ENCODE assay signal across 32 cellular contexts in the genomic region with DNA sequence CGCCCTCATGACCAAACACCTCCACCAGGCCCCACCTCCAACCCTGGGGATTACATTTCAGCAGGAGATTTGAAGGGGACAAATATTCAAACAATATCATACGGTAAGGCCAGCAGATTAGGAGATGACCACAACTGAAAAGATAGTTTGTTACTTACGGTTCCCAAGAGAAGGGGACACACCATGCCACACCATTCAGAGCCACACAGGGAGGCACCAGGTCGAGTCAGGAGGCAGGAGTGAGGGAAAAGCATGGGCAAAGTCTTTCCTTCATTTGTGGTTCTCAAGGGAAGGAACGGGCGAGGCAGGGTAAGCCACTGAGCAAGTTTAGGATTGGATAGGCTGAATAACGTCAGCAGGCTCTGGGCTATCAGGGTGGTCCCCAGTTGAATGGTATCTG. TPM values are rescaled to one million over a fixed set of nuclear protein-coding genes. Genes with fewer than 3 reads are reported as not detected.
A peak's percentile ranks its signal among the peaks of the same experiment; 100 is the strongest.
DNase-seq lines count a peak whose midpoint lies in the region; FAIRE-seq and TF ChIP-seq lines count a peak whose summit lies in the region.
"Had no signal": no experiment of that assay in that cellular context is flagged by ENCODE, and none has a peak within 500 bp of the region (broad histone marks: within the 10 kb centered on the region; RNA-seq: fewer than 3 reads in every experiment).

No MANE protein-coding gene starts in this region.

- no peak for TF ChIP-seq POLR2A in H1 (IDR thresholded peaks at IDR 0.05; ENCODE audit: control extremely low read depth in 1 of 2, low read depth in 2 of 2, low read length in 2 of 2)
- no peak for TF ChIP-seq POLR2A in stomach (IDR thresholded peaks at IDR 0.05)

- DNase-seq in H1 (ENCODE audit: low read depth in 1 of 2, low spot score in 2 of 2), result no peak
- no peak for DNase-seq in nephron progenitor cell
- no peak for DNase-seq in small intestine
- no peak for DNase-seq in stomach
- DNase-seq: 8988T; ACHN; AML-193; BE2C; C1 segment of cervical spinal cord; Caco-2; Calu3; CD4-positive, alpha-beta memory T cell; CD4-positive, alpha-beta T cell; CD4-positive, CD25-positive, alpha-beta regulatory T cell; CD8-positive, alpha-beta memory T cell; CD8-positive, alpha-beta T cell; COR-L47; DMS 273 treated with DMSO at 0.1 percent for 48 hours; DMS153; DMS53; DMS79; DMS79 treated with DMSO at 0.1 percent for 48 hours; DND-41; EL had no signal

- intact Hi-C loops in stomach (cut with DNase I; ENCODE audit: low total_unique reads), result no loop called here

- no peak for FAIRE-seq in H1 (lab: Jason Lieb, UNC)
- FAIRE-seq in small intestine (lab: Jason Lieb, UNC), result no peak
- FAIRE-seq: A204.1, A549 had no signal

- no peak overlapping the region for H4K91ac ChIP-seq in H1 (replicated peaks; ENCODE audit: insufficient read length, low read length)

- H3K23ac ChIP-seq in H1 (ENCODE audit: insufficient read length), result no peak overlapping the region

- H3K9me3 Mint-ChIP-seq in nephron progenitor cell, result peaks cover 16% of the 10 kb centered on the region
- H3K9me3 Mint-ChIP-seq: CD4-positive, alpha-beta memory T cell; CD4-positive, alpha-beta T cell; CD4-positive, CD25-positive, alpha-beta regulatory T cell; CD8-positive, alpha-beta memory T cell; CD8-positive, alpha-beta T cell had no signal

- H3K14ac ChIP-seq in H1 (ENCODE audit: insufficient read length), result no peak overlapping the region

- H3K4ac ChIP-seq in H1 (replicated peaks; ENCODE audit: insufficient read length, low read depth, low read length), result no peak overlapping the region

- no peak overlapping the region for H2BK120ac ChIP-seq in H1 (replicated peaks; ENCODE audit: low read depth, low read length)

- H3K23me2 ChIP-seq in H1 (ENCODE audit: low read depth, low read length), result no peaks in the 10 kb centered on the region; the same call in 1 of the 2 replicates

- 0 out of 2 replicates have a peak overlapping the region, but pooled peaks have one; percentile 72 for H2BK15ac ChIP-seq in H1 (ENCODE audit: low read length)

- H3K27me3 Mint-ChIP-seq in nephron progenitor cell (ENCODE audit: low read depth, poor library complexity), result peaks cover 59% of the 10 kb centered on the region
- H3K27me3 Mint-ChIP-seq: CD4-positive, alpha-beta memory T cell had no signal

- no peak overlapping the region for H4K5ac ChIP-seq in H1 (ENCODE audit: insufficient read length, low read depth, low read length)

- no peaks in the 10 kb centered on the region for H4K20me1 ChIP-seq in H1 (replicated peaks in 1 of 2; ENCODE audit: control insufficient read depth in 1 of 2, insufficient read depth in 2 of 2, low read length in 2 of 2)
- H4K20me1 ChIP-seq: BLaER1; BLaER1 treated with 17β-estradiol and CSF1 and Interleukin-3, amounts not matched to agents 10 nM and 100 nM had no signal

- H3K27ac Mint-ChIP-seq in nephron progenitor cell, result peak overlapping the region; percentile 85
- H3K27ac Mint-ChIP-seq: B cell; CD14-positive monocyte; CD4-positive, alpha-beta memory T cell; CD4-positive, alpha-beta T cell; CD4-positive, CD25-positive, alpha-beta regulatory T cell; CD8-positive, alpha-beta memory T cell; CD8-positive, alpha-beta T cell had no signal

- H4K8ac ChIP-seq in H1 (ENCODE audit: extremely low read depth, insufficient read depth, low read length), result no peak overlapping the region

- peaks cover 5 to 14% (median 7%) of the 10 kb centered on the region in 4 experiments; a peak in 5 of 7 replicates for H3K4me1 ChIP-seq in H1 (replicated peaks in 1 of 4; ENCODE audit: control insufficient read depth in 3 of 4, insufficient read depth in 4 of 4, low read length in 3 of 4)
- peaks cover 0 to 3% of the 10 kb centered on the region in 2 donors for H3K4me1 ChIP-seq in small intestine (ENCODE audit: control insufficient read depth in 2 of 2, insufficient read depth in 1 of 2, low read depth in 1 of 2, low read length in 1 of 2)
- peaks cover 0 to 10% (median 8%) of the 10 kb centered on the region in 4 donors for H3K4me1 ChIP-seq in stomach
- H3K4me1 ChIP-seq: A549, BE2C, BLaER1 had no signal

- H2BK12ac ChIP-seq in H1 (ENCODE audit: low read depth, low read length), result no peak overlapping the region

- H3K18ac ChIP-seq in H1 (ENCODE audit: extremely low read depth, low read length), result no peak overlapping the region

- WGBS in H1 (ENCODE audit: extremely low coverage in 1 of 2, insufficient coverage in 1 of 2, insufficient read length in 1 of 2, insufficient replicate concordance in 2 of 2, low coverage in 1 of 2, low lambda C conversion rate in 2 of 2, missing lambda C conversion rate in 1 of 2), 2 experiments, result 88% methylated on average over 7 of the region's 7 CpGs; no CpG with 5 or more reads in 1 of the 2 experiments
- WGBS in small intestine, 3 donors, result 70 to 79% (median 76%) methylated on average over 7 of the region's 7 CpGs
- 70 to 77% (median 71%) methylated on average over 7 of the region's 7 CpGs for WGBS in stomach, 5 donors

- H3K56ac ChIP-seq in H1 (replicated peaks; ENCODE audit: insufficient read length, low read depth, low read length), result no peak overlapping the region

- no peak overlapping the region for H3K9ac ChIP-seq in H1 (replicated peaks in 1 of 4; ENCODE audit: extremely low read depth in 1 of 4, low read depth in 3 of 4, low read length in 3 of 4)
- H3K9ac ChIP-seq: BLaER1; BLaER1 treated with 17β-estradiol and CSF1 and Interleukin-3, amounts not matched to agents 10 nM and 100 nM had no signal

- no peak for TF ChIP-seq RAD21 in H1 (IDR thresholded peaks at IDR 0.05 in 1 of 2, conservative IDR thresholded peaks at IDR 0.05 in 1 of 2; ENCODE audit: low read depth in 2 of 2, low read length in 2 of 2)

- CTCF ChIA-PET in H1 (lab: Charles Lee; ENCODE audit: partially characterized antibody), result no interaction called here

- no peak overlapping the region for H3K4me2 ChIP-seq in H1 (ENCODE audit: insufficient read depth in 1 of 2, low read depth in 2 of 2, low read length in 2 of 2)
- H3K4me2 ChIP-seq: A549; BLaER1; BLaER1 treated with 17β-estradiol and CSF1 and Interleukin-3, amounts not matched to agents 10 nM and 100 nM had no signal

- H3K4me3 Mint-ChIP-seq in nephron progenitor cell, result no peak overlapping the region
- H3K4me3 Mint-ChIP-seq: B cell; CD14-positive monocyte; CD4-positive, alpha-beta memory T cell; CD4-positive, alpha-beta T cell; CD4-positive, CD25-positive, alpha-beta regulatory T cell; CD8-positive, alpha-beta memory T cell; CD8-positive, alpha-beta T cell had no signal

- H2AK5ac ChIP-seq in H1 (ENCODE audit: low read depth, low read length), result no peak overlapping the region

- H3K79me1 ChIP-seq in H1 (ENCODE audit: low read depth, low read length), result no peaks in the 10 kb centered on the region

- 0 out of 2 replicates have a peak overlapping the region, but pooled peaks have one; percentile 11 for H2AFZ ChIP-seq in H1 (ENCODE audit: low read length)

- H3K27me3 ChIP-seq in H1 (replicated peaks in 1 of 4; ENCODE audit: control insufficient read depth in 3 of 4, extremely low read depth in 1 of 4, insufficient read depth in 3 of 4, low read length in 3 of 4) (no peaks in the 10 kb centered on the region), small intestine (ENCODE audit: control insufficient read depth in 2 of 2, insufficient read depth in 2 of 2, low read length in 2 of 2) (no peaks in the 10 kb centered on the region), stomach (no peaks in the 10 kb centered on the region)
- H3K27me3 ChIP-seq: BE2C; BLaER1; BLaER1 treated with 17β-estradiol and CSF1 and Interleukin-3, amounts not matched to agents 10 nM and 100 nM had no signal

- no peak overlapping the region for H2BK5ac ChIP-seq in H1 (ENCODE audit: low read depth, low read length)

- peaks cover 45% of the 10 kb centered on the region for H3K4me1 Mint-ChIP-seq in nephron progenitor cell
- H3K4me1 Mint-ChIP-seq: B cell; CD4-positive, alpha-beta memory T cell; CD4-positive, CD25-positive, alpha-beta regulatory T cell; CD8-positive, alpha-beta memory T cell had no signal

- TF ChIP-seq CTCF in H1 (IDR thresholded peaks at IDR 0.05; ENCODE audit: control extremely low read depth in 1 of 3, insufficient read depth in 1 of 3, low read depth in 1 of 3, low read length in 3 of 3) (no peak), nephron progenitor cell (IDR thresholded peaks at IDR 0.05) (no peak), stomach (IDR thresholded peaks at IDR 0.05) (no peak)

- no peaks in the 10 kb centered on the region for H3K36me3 ChIP-seq in H1 (ENCODE audit: control insufficient read depth in 2 of 4, insufficient read depth in 4 of 4, low read length in 3 of 4)
- no peaks in the 10 kb centered on the region for H3K36me3 ChIP-seq in small intestine (ENCODE audit: control insufficient read depth in 2 of 2, insufficient read depth in 2 of 2, low read length in 2 of 2)
- H3K36me3 ChIP-seq in stomach, result no peaks in the 10 kb centered on the region
- H3K36me3 ChIP-seq: BE2C; BLaER1; BLaER1 treated with 17β-estradiol and CSF1 and Interleukin-3, amounts not matched to agents 10 nM and 100 nM had no signal

- H3K4me3 ChIP-seq in H1 (ENCODE audit: extremely low read depth in 1 of 4, insufficient read depth in 2 of 4, low read depth in 3 of 4, low read length in 4 of 4) (no peak overlapping the region), small intestine (ENCODE audit: low read depth in 1 of 2, low read length in 2 of 2) (no peak overlapping the region), stomach (no peak overlapping the region)
- H3K4me3 ChIP-seq: A549; BLaER1; BLaER1 treated with 17β-estradiol and CSF1 and Interleukin-3, amounts not matched to agents 10 nM and 100 nM had no signal

- H3K27ac ChIP-seq in H1 (ENCODE audit: low read depth, low read length), result no peak overlapping the region
- no peak overlapping the region for H3K27ac ChIP-seq in small intestine (ENCODE audit: low read depth in 1 of 2, low read length in 1 of 2)
- H3K27ac ChIP-seq in stomach, result no peak overlapping the region
- H3K27ac ChIP-seq: 22Rv1; A549; BLaER1; BLaER1 treated with 17β-estradiol and CSF1 and Interleukin-3, amounts not matched to agents 10 nM and 100 nM; C4-2B had no signal

- POLR2A ChIA-PET in H1 (lab: Charles Lee; ENCODE audit: partially characterized antibody), result no interaction called here

- H3K9me3 ChIP-seq in H1 (ENCODE audit: insufficient read depth in 2 of 2, low read depth in 1 of 2, low read length in 1 of 2) (no peaks in the 10 kb centered on the region), small intestine (ENCODE audit: control insufficient read depth, low read depth) (no peaks in the 10 kb centered on the region), stomach (peaks cover 0 to 10% (median 4%) of the 10 kb centered on the region in 4 donors)
- H3K9me3 ChIP-seq: A549, BE2C, Caco-2 had no signal

- H3K36me3 Mint-ChIP-seq in nephron progenitor cell (ENCODE audit: low read depth), result peaks cover 11% of the 10 kb centered on the region
- H3K36me3 Mint-ChIP-seq: CD4-positive, alpha-beta memory T cell; CD4-positive, CD25-positive, alpha-beta regulatory T cell; CD8-positive, alpha-beta memory T cell; CD8-positive, alpha-beta T cell had no signal

- TF ChIP-seq EP300 in H1 (IDR thresholded peaks at IDR 0.05; ENCODE audit: borderline replicate concordance in 1 of 2, low read depth in 2 of 2, low read length in 2 of 2) (no peak), stomach (IDR thresholded peaks at IDR 0.05) (no peak)

- H2BK20ac ChIP-seq in H1 (ENCODE audit: low read length), result no peak overlapping the region

- no peaks in the 10 kb centered on the region for H3K79me2 ChIP-seq in H1 (ENCODE audit: control insufficient read depth in 1 of 2, insufficient read depth in 2 of 2, low read length in 2 of 2)

RNA-seq across cellular contexts. Expression of gene FECH, which starts 57.4 kb away (rescaled TPM):
- total RNA-seq in H1 (2021; fragmentation: NEBNext Ultra II Directional; extraction: Animal tissue kit (Norgen Biotek cat#: 25700)), result 20.4 and 26.6 TPM in 2 replicates
- polyA plus RNA-seq in H1 (2011; rRNA removed), result 12.3 and 13.1 TPM in 2 replicates
- 14.7 TPM for polyA plus RNA-seq in H1 (2011; cell fraction: cytosol; rRNA removed)
- polyA plus RNA-seq in H1 (2011; cell fraction: nucleus; rRNA removed), result 17.4 TPM
- polyA plus RNA-seq in H1 (2012, experiment 1 of 2), result 16.0 to 21.6 TPM (median 19.7 TPM) in 4 replicates
- polyA plus RNA-seq in H1 (2012, experiment 2 of 2), result 6.1 TPM
- 27.0 TPM for polyA plus RNA-seq in H1 (2013, experiment 1 of 2)
- 27.9 TPM for polyA plus RNA-seq in H1 (2013, experiment 2 of 2)
- polyA minus RNA-seq in H1 (2011; rRNA and poly(A)+ RNA removed), result 17.0 and 29.3 TPM in 2 replicates
- 15.6 TPM for polyA minus RNA-seq in H1 (2011; cell fraction: cytosol; rRNA and poly(A)+ RNA removed)
- 17.5 TPM for polyA minus RNA-seq in H1 (2011; cell fraction: nucleus; rRNA and poly(A)+ RNA removed)
- polyA plus RNA-seq in small intestine, result 1 to 10 TPM; 6.8 to 8.5 (median 7.8) TPM
- total RNA-seq in stomach, result 100 to 1,000 TPM in 1 of 5 donors, 10 to 100 TPM in 2, 1 to 10 TPM in 1, under 1 TPM in 1; 0.58 to 387 (median 29.6) TPM
- 1 to 10 TPM; 5.2 to 8.5 (median 7.8) TPM for polyA plus RNA-seq in stomach
